Comparison of ENCODE assay signal across 8 cellular contexts in genomic region chr10:119029613-119030420, GRCh38. TPM values are rescaled to one million over a fixed set of nuclear protein-coding genes. Genes with fewer than 3 reads are reported as not detected.
DNase-seq lines count a peak whose midpoint lies in the region; ATAC-seq and TF ChIP-seq lines count a peak whose summit lies in the region.

TSS of gene NANOS1 (plus strand) at chr10:119029714. CDS start at chr10:119029802, 88 bp downstream.

- CTCF ChIA-PET in RWPE1 (lab: Yijun Ruan, JAX) = interaction anchor here (0.6 to 1.0 kb wide), 4 partner anchors 87 to 460 kb away, joined by 3 to 5 read pairs (median 4); no protein-coding TSS in a partner anchor

- H3K27me3 ChIP-seq in lower lobe of right lung (ENCODE audit: low read depth) (no peaks in the 10 kb centered on the region), stomach (no peaks in the 10 kb centered on the region)

- DNase-seq in NCI-H2171 (lab: John Stamatoyannopoulos, UW) (peak; percentile 28), NCI-H2171 treated with DMSO at 0.1 percent for 48 hours (lab: John Stamatoyannopoulos, UW) (no peak), RWPE1 (ENCODE audit: low spot score) (no peak), cardiac fibroblast (ENCODE audit: low read depth in 2 of 2) (peak in 1 of 2 donors; percentile 18), lower lobe of right lung (no peak), stomach (no peak), EL (no peak)

- TF ChIP-seq CTCF in RWPE1 (conservative IDR thresholded peaks at IDR 0.05; ENCODE audit: low read depth) = no peak; the same call in 1 of the 2 replicates
- TF ChIP-seq CTCF in cardiac fibroblast (IDR thresholded peaks at IDR 0.05; ENCODE audit: low read depth, low read length) = no peak
- TF ChIP-seq CTCF in lower lobe of right lung (IDR thresholded peaks at IDR 0.05) = no peak
- no peak for TF ChIP-seq CTCF in stomach (IDR thresholded peaks at IDR 0.05)

- no peak for TF ChIP-seq EP300 in stomach (IDR thresholded peaks at IDR 0.05)

- 0 to 1% (median 1%) methylated on average over 52 to 127 of the region's 136 CpGs; no CpG with 5 or more reads in 1 of the 5 donors for WGBS in stomach, 5 donors

- H3K4me1 ChIP-seq in lower lobe of right lung = peaks cover 24% of the 10 kb centered on the region
- peaks cover 34 to 57% (median 51%) of the 10 kb centered on the region in 4 donors for H3K4me1 ChIP-seq in stomach

- intact Hi-C loops in lower lobe of right lung (cut with DNase I) = no loop called here
- intact Hi-C loops in stomach (cut with DNase I; ENCODE audit: low total_unique reads) = loop anchor here (10.0 kb wide), 1 partner anchor 275 kb away; the partner anchor contains the start of gene CACUL1

- H3K9me3 ChIP-seq in lower lobe of right lung = no peaks in the 10 kb centered on the region
- no peaks in the 10 kb centered on the region for H3K9me3 ChIP-seq in stomach

- peak within 1 kb of the TSS; percentile 46 to 51 for H3K4me3 ChIP-seq in cardiac fibroblast (replicated peaks in 1 of 2; ENCODE audit: low read depth in 2 of 2, low read length in 2 of 2)
- H3K4me3 ChIP-seq in lower lobe of right lung = peak within 1 kb of the TSS; percentile 61
- H3K4me3 ChIP-seq in stomach = peak within 1 kb of the TSS; percentile 64 to 94 (median 74)

- TF ChIP-seq POLR2A in stomach (IDR thresholded peaks at IDR 0.05) = no peak

- POLR2A ChIA-PET in RWPE1 (lab: Yijun Ruan, JAX; ENCODE audit: low non-redundant PET) = interaction anchor here (0.5 to 1.5 kb wide), 7 partner anchors 23 to 198 kb away, joined by 3 to 6 read pairs (median 3); no protein-coding TSS in a partner anchor

- H3K27ac ChIP-seq in RWPE1 (peak within 1 kb of the TSS; percentile 77), lower lobe of right lung (no peak within 1 kb of the TSS), stomach (peak within 1 kb of the TSS; percentile 71 to 87 (median 77))

- H3K36me3 ChIP-seq in lower lobe of right lung (peaks cover 26% of the 10 kb centered on the region), stomach (peaks cover 9 to 32% (median 26%) of the 10 kb centered on the region in 4 donors)

- ATAC-seq in HG02885 (IDR thresholded peaks at IDR 0.05; ENCODE audit: poor library complexity, unreplicated experiment) (peak; percentile 16), lower lobe of right lung (no peak)

RNA-seq across cellular contexts. Expression of gene NANOS1, which starts in this region (rescaled TPM):
- total RNA-seq in lower lobe of right lung (1.9 TPM), stomach (10 to 100 TPM in 1 of 5 donors, 1 to 10 TPM in 3, under 1 TPM in 1; under 0.01 to 16.1 (median 5.1) TPM)
- 1 to 10 TPM; 1.5 to 5.8 (median 2.2) TPM for polyA plus RNA-seq in stomach
